23 cellular contexts compared by ENCODE assay signal in the genomic region with DNA sequence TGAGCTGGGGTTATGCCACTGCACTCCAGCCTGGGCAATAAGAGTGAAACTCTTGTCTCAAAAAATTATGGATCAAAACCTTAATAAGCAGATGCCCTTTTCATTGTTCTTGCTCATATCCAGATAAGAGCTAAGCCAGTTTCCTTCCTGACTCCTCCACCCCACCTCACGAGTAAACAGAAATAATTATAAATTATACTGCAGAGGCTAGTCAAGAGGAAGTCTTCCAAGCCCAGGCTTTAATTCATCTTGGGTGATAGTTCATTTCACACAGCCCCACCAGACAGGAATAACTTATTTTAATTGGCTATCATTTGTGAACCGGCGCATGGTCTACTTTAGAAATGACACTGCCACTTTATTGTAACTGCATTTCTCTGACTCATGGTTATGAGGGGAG.
"Had no signal": no experiment of that assay in that cellular context is flagged by ENCODE, and none has a peak within 500 bp of the region (broad histone marks: within the 10 kb centered on the region; RNA-seq: fewer than 3 reads in every experiment).

No MANE protein-coding gene starts in this region.

- H3K4me3 ChIP-seq: dorsolateral prefrontal cortex, esophagus squamous epithelium, neural progenitor cell, psoas muscle, sigmoid colon, spleen, suprapubic skin, transverse colon, upper lobe of right lung, uterus had no signal

- DNase-seq: cerebellar nuclear complex; cortex of kidney; dorsolateral prefrontal cortex; effector CD8-positive, alpha-beta T cell; endodermal cell; esophagus squamous epithelium; foreskin melanocyte; hypothalamus; mesenchymal stem cell; naive thymus-derived CD4-positive, alpha-beta T cell; posterior cingulate gyrus; psoas muscle; right cardiac atrium; sigmoid colon; spleen; stimulated activated CD4-positive, alpha-beta T cell treated with anti-CD3 and anti-CD28 coated beads, Interleukin-4, amount 100 ng/mL, for 4 hours; transverse colon; upper lobe of right lung; uterus had no signal

- H3K27me3 ChIP-seq: esophagus squamous epithelium, neural progenitor cell, sigmoid colon, spleen, suprapubic skin, transverse colon, upper lobe of right lung, uterus had no signal

- H3K36me3 ChIP-seq: esophagus squamous epithelium, neural progenitor cell, sigmoid colon, spleen, suprapubic skin, transverse colon, upper lobe of right lung, uterus had no signal

- ATAC-seq: left lobe of liver; naive thymus-derived CD4-positive, alpha-beta T cell; psoas muscle; stimulated activated memory B cell treated with anti-CD40 and anti-IgM and Interleukin-4, amounts not matched to agents 10 μg/mL and 1 μg/mL and 100 μg/mL, for 72 hours; upper lobe of right lung had no signal

- H3K4me1 ChIP-seq: esophagus squamous epithelium, psoas muscle, suprapubic skin, upper lobe of right lung, uterus had no signal

- H3K27ac ChIP-seq: esophagus squamous epithelium, neural progenitor cell, psoas muscle, sigmoid colon, spleen, suprapubic skin, transverse colon, upper lobe of right lung, uterus had no signal

- H3K9me3 ChIP-seq: esophagus squamous epithelium, psoas muscle, sigmoid colon, spleen, suprapubic skin, transverse colon, upper lobe of right lung, uterus had no signal
